In the genomic region with DNA sequence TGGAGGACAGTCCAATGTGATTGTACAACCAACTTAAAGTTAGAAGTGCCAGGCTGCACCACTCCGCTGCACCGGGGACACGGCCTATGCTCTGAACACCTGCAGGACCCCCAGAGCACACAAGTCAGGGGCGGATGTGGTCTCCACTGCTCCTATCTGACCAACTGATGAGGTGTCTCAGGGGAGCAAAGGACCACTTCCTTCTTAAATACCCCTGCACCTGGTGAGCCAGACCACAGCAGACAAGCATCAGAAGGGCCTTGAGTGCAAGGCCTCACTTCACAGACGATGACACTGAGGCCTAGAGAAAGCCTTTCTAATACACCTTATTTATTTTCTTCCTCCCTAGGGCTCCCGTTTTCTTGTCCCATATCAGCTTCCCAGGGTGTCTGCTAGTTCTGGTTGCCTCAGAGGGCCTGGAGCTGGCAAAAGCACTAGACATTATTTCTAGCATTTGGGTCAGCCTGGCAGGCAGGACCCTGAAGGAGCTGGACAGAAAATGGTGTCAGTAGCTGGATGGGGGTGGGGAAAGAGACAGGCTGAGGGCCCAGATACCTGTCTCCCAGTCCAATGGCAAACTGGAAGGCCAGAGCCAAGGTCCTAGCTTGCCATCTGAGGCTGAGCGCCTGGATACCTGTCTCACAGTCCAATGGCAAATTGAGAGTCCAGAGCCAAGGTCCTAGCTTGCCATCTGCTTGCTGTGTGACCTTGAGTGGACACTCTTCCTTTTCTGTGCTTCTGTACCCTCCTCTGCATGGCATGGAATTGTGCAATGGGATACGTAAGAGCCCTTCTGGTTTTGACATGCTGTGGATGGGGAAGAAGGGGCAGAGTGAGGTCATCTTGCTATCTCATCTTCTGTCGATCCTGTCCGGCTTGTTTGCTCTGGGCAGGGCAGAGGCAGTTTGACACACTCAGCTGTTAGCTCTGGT, we compare ENCODE assay signal across 9 cellular contexts.
DNase-seq lines count a peak whose midpoint lies in the region; ATAC-seq lines count a peak whose summit lies in the region.
"Had no signal": no experiment of that assay in that cellular context is flagged by ENCODE, and none has a peak within 500 bp of the region (broad histone marks: within the 10 kb centered on the region; RNA-seq: fewer than 3 reads in every experiment).

No MANE protein-coding gene starts in this region.

- DNase-seq in SIG-M5 treated with dmso at 0.1 percent for 504 hours (lab: John Stamatoyannopoulos, UW; ENCODE audit: unreplicated experiment) (peak; percentile 87), SIG-M5 (lab: John Stamatoyannopoulos, UW) (no peak), SKM-1 (lab: John Stamatoyannopoulos, UW; ENCODE audit: unreplicated experiment) (peak; percentile 95), germinal center (ENCODE audit: low spot score) (peak; percentile 83), DMS79 (lab: John Stamatoyannopoulos, UW) (no peak), ACHN (no peak)

- H3K4me1 ChIP-seq in stomach smooth muscle (ENCODE audit: control insufficient read depth, insufficient read depth, low read length): peaks cover 59% of the 10 kb centered on the region
- H3K4me1 ChIP-seq: A549 had no signal

- peak overlapping the region; percentile 22 to 40 for H3K4me3 ChIP-seq in stomach smooth muscle (ENCODE audit: low read length in 2 of 2)
- H3K4me3 ChIP-seq: A549 had no signal

- no peaks in the 10 kb centered on the region for H3K27me3 ChIP-seq in stomach smooth muscle (ENCODE audit: control insufficient read depth in 1 of 2, insufficient read depth in 2 of 2, low read length in 2 of 2)

- in situ Hi-C loops in ACHN (cut with HindIII; ENCODE audit: low pct_ligation_motif_present, low pct_unique_long_range_greater_than_20kb, low sequenced_read_pairs): no loop called here

- H3K9ac ChIP-seq in stomach smooth muscle (ENCODE audit: low read length in 2 of 2): peak overlapping the region in 1 of 2 donors; percentile 56

- peak; percentile 55 for ATAC-seq in HG02885 (IDR thresholded peaks at IDR 0.05; ENCODE audit: poor library complexity, unreplicated experiment)

- peak overlapping the region; percentile 69 for H3K27ac ChIP-seq in stomach smooth muscle (ENCODE audit: low read length)
- H3K27ac ChIP-seq: A549 had no signal

- H3K9me3 ChIP-seq in stomach smooth muscle (ENCODE audit: control insufficient read depth in 2 of 2, low read length in 2 of 2): no peaks in the 10 kb centered on the region
- H3K9me3 ChIP-seq: A549 had no signal

- peaks cover 2 to 8% of the 10 kb centered on the region in 2 donors for H3K36me3 ChIP-seq in stomach smooth muscle (ENCODE audit: control insufficient read depth in 2 of 2, insufficient read depth in 2 of 2, low read length in 2 of 2)

Comparison
In these comparisons a context has a peak if more than half of its experiments do, and no peak if none do; other contexts are left out.
1. DNase-seq: peak in SIG-M5 treated with dmso at 0.1 percent for 504 hours (single experiment), SKM-1 (single experiment) and germinal center (single experiment); none in SIG-M5 (single experiment), DMS79 (single experiment) and ACHN (single experiment).